ENCODE assay signal across 19 cellular contexts in the genomic region with DNA sequence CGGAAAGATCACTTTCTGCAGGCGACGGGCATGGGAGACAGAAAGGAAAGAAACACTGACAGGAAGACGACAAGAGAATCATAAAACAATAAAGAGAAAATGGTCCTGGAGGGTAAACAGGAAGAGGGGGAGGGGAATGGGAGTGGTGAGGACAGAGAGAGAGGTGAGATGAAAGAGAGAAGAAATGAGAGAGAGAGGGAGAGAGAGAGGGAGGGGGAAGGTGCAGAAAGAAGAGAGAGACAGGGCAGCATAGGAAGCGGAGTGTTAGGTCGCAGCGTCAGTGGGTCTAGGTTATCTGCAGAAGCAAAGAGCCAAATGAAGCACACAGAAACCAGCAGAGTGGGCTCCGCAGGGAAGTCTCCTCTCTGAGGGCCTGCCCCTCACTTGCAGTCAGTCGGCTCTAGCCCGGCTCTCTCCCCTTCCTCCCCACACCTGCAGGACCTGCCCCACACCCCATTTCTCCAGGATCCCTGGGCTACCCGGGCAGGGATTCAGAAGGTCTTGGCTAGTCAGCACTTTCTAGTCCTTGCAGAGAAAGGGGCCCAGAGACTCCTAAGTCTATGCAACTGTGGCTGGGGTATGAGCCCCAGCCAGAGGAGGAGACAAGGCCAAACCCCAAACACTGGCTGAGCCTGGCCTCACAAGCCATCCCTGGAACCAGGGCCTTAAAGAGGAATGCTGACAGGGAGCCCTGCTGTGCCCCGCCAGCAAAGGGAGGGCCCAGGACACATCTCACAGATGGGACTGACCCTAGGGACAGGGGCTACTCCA. TPM values are rescaled to one million over a fixed set of nuclear protein-coding genes. Genes with fewer than 3 reads are reported as not detected.
DNase-seq lines count a peak whose midpoint lies in the region; ATAC-seq, FAIRE-seq and TF ChIP-seq lines count a peak whose summit lies in the region.
"Had no signal": no experiment of that assay in that cellular context is flagged by ENCODE, and none has a peak within 500 bp of the region (broad histone marks: within the 10 kb centered on the region; RNA-seq: fewer than 3 reads in every experiment).

No MANE protein-coding gene starts in this region.

- in situ Hi-C loops in transverse colon (cut with MboI; ENCODE audit: low pct_ligation_motif_present in 1 of 4, low pct_unique_long_range_greater_than_20kb in 1 of 4, low sequenced_read_pairs in 3 of 4): no loop called here

- DNase-seq in cardiac septum (ENCODE audit: low spot score) (peak; percentile 72), left ventricle myocardium superior (no peak), aorta (no peak), transverse colon (no peak), pancreas (no peak)
- no peak for DNase-seq in activated naive CD4-positive, alpha-beta T cell treated with anti-CD3 and anti-CD28 coated beads, Interleukin-2, amount 50 U/mL, for 72 hours (ENCODE audit: low spot score in 2 of 2)
- DNase-seq: activated B cell treated with CpG ODN at 0.5 μM for 24 hours, amygdala, foreskin fibroblast, NCI-H2081 treated with DMSO at 0.1 percent for 48 hours had no signal

- H3K27ac Mint-ChIP-seq in activated naive CD4-positive, alpha-beta T cell treated with anti-CD3 and anti-CD28 coated beads, Interleukin-2, amount 50 U/mL, for 72 hours: peak overlapping the region; percentile 42 to 73
- H3K27ac Mint-ChIP-seq: activated B cell treated with CpG ODN at 0.5 μM for 24 hours, nephron had no signal

- H3K4me3 ChIP-seq in mononuclear cell (ENCODE audit: low read length) (peak overlapping the region; percentile 2), aorta (ENCODE audit: low read length in 2 of 2) (no peak overlapping the region), transverse colon (no peak overlapping the region), pancreas (no peak overlapping the region)
- H3K4me3 ChIP-seq: SK-N-MC, smooth muscle cell had no signal

- H3K4me1 ChIP-seq in mononuclear cell (ENCODE audit: insufficient read depth, low read length) (peaks cover 16% of the 10 kb centered on the region), aorta (ENCODE audit: control insufficient read depth in 1 of 2, insufficient read depth in 2 of 2, low read length in 2 of 2) (no peaks in the 10 kb centered on the region), transverse colon (peaks cover 0 to 11% (median 0%) of the 10 kb centered on the region in 4 donors), pancreas (no peaks in the 10 kb centered on the region)

- no peak for FAIRE-seq in pancreas (lab: Jason Lieb, UNC)
- FAIRE-seq: GM18507 had no signal

- H3K9me3 ChIP-seq in mononuclear cell (ENCODE audit: low read depth, low read length): no peaks in the 10 kb centered on the region
- H3K9me3 ChIP-seq in aorta (ENCODE audit: control insufficient read depth, low read length): no peaks in the 10 kb centered on the region
- no peaks in the 10 kb centered on the region for H3K9me3 ChIP-seq in transverse colon
- no peaks in the 10 kb centered on the region for H3K9me3 ChIP-seq in pancreas

- no peaks in the 10 kb centered on the region for H3K27me3 ChIP-seq in mononuclear cell (ENCODE audit: insufficient read depth, low read length)
- no peaks in the 10 kb centered on the region for H3K27me3 ChIP-seq in aorta (ENCODE audit: control insufficient read depth in 1 of 2, insufficient read depth in 2 of 2, low read length in 1 of 2)
- H3K27me3 ChIP-seq in transverse colon: no peaks in the 10 kb centered on the region
- H3K27me3 ChIP-seq in pancreas: no peaks in the 10 kb centered on the region

- no peak for ATAC-seq in left ventricle myocardium superior
- ATAC-seq in activated naive CD4-positive, alpha-beta T cell treated with anti-CD3 and anti-CD28 coated beads, Interleukin-2, amount 50 U/mL, for 72 hours: peak; percentile 60 to 74
- peak; percentile 30 for ATAC-seq in aorta (ENCODE audit: low FRiP score)
- ATAC-seq in GM19035 (IDR thresholded peaks at IDR 0.05; ENCODE audit: unreplicated experiment): no peak
- no peak for ATAC-seq in pancreas

- H3K27ac ChIP-seq in aorta (ENCODE audit: low read depth in 1 of 2, low read length in 2 of 2) (no peak overlapping the region), transverse colon (no peak overlapping the region), pancreas (no peak overlapping the region)
- H3K27ac ChIP-seq: KMS-11, SK-N-MC had no signal

- 79 to 85% methylated on average over 12 of the region's 12 CpGs for WGBS in aorta, 2 donors
- WGBS in transverse colon (ENCODE audit: low coverage in 1 of 2), 2 donors: 26 to 36% methylated on average over 10 to 12 of the region's 12 CpGs
- WGBS in pancreas, 2 donors: 80 to 84% methylated on average over 12 of the region's 12 CpGs

- no peaks in the 10 kb centered on the region for H3K9me3 Mint-ChIP-seq in activated naive CD4-positive, alpha-beta T cell treated with anti-CD3 and anti-CD28 coated beads, Interleukin-2, amount 50 U/mL, for 72 hours
- H3K9me3 Mint-ChIP-seq: activated B cell treated with CpG ODN at 0.5 μM for 24 hours, nephron had no signal

- H3K36me3 ChIP-seq in aorta (ENCODE audit: control insufficient read depth in 1 of 2, insufficient read depth in 2 of 2, low read length in 1 of 2) (no peaks in the 10 kb centered on the region), transverse colon (no peaks in the 10 kb centered on the region), pancreas (no peaks in the 10 kb centered on the region)

- no peaks in the 10 kb centered on the region for H3K36me3 Mint-ChIP-seq in activated naive CD4-positive, alpha-beta T cell treated with anti-CD3 and anti-CD28 coated beads, Interleukin-2, amount 50 U/mL, for 72 hours

- TF ChIP-seq POLR2A in transverse colon (IDR thresholded peaks at IDR 0.05): no peak

- intact Hi-C loops in cardiac septum (cut with DNase I) (no loop called here), left ventricle myocardium superior (cut with micrococcal nuclease) (no loop called here), aorta (cut with DNase I) (no loop called here), transverse colon (cut with DNase I; ENCODE audit: low total_unique reads) (no loop called here), pancreas (cut with DNase I) (no loop called here)

- TF ChIP-seq CTCF in transverse colon (IDR thresholded peaks at IDR 0.05) (no peak), pancreas (IDR thresholded peaks at IDR 0.05) (no peak)

- no peak for TF ChIP-seq EP300 in transverse colon (IDR thresholded peaks at IDR 0.05; ENCODE audit: low read depth)

RNA-seq across cellular contexts. Expression of gene MEIKIN, which starts 29.7 kb away (rescaled TPM):
- not detected for total RNA-seq in cardiac septum
- total RNA-seq in left ventricle myocardium superior: not detected
- total RNA-seq in activated naive CD4-positive, alpha-beta T cell treated with anti-CD3 and anti-CD28 coated beads, Interleukin-2, amount 50 U/mL, for 72 hours: not detected
- 1.0 TPM for total RNA-seq in mononuclear cell
- total RNA-seq in aorta: 1 to 10 TPM; 1.2 to 3.4 TPM
- polyA plus RNA-seq in aorta: not detected
- not detected for total RNA-seq in transverse colon
- 1 to 10 TPM in 1 of 6 donors, not detected in 5; 1.2 TPM for total RNA-seq in pancreas
- polyA plus RNA-seq in pancreas: not detected
- total RNA-seq: activated B cell treated with CpG ODN at 0.5 μM for 24 hours, dermis microvascular lymphatic vessel endothelial cell, kidney epithelial cell, smooth muscle cell had no signal
- polyA plus RNA-seq: smooth muscle cell had no signal

RNA-seq across cellular contexts. Expression of gene ACSL6, which starts 36.3 kb away (rescaled TPM):
- total RNA-seq in cardiac septum (4.5 TPM), left ventricle myocardium superior (4.4 TPM), mononuclear cell (24.8 TPM), aorta (1 to 10 TPM in 1 of 2 donors, under 1 TPM in 1; 0.42 to 2.3 TPM), transverse colon (under 1 TPM in 2 of 4 donors, not detected in 2; 0.41 to 0.64 TPM), pancreas (1 to 10 TPM in 4 of 6 donors, under 1 TPM in 2; 0.83 to 3.3 (median 1.1) TPM)
- total RNA-seq in activated naive CD4-positive, alpha-beta T cell treated with anti-CD3 and anti-CD28 coated beads, Interleukin-2, amount 50 U/mL, for 72 hours: 1 to 10 TPM; 1.8 to 3.5 TPM
- polyA plus RNA-seq in aorta (under 1 TPM; 0.03 to 0.13 TPM), pancreas (1 to 10 TPM in 1 of 2 donors, under 1 TPM in 1; 0.99 to 2.0 TPM)
- total RNA-seq: smooth muscle cell had no signal
- polyA plus RNA-seq: smooth muscle cell had no signal

Comparison
In these comparisons a context has a peak if more than half of its experiments do, and no peak if none do; other contexts are left out.
1. ATAC-seq: peak in activated naive CD4-positive, alpha-beta T cell treated with anti-CD3 and anti-CD28 coated beads, Interleukin-2, amount 50 U/mL, for 72 hours (2 of 2) and aorta (single experiment); none in left ventricle myocardium superior (single experiment), GM19035 (single experiment) and pancreas (0 of 4).